Comparison of ENCODE assay signal across 24 cellular contexts in genomic region chr1:224238756-224239155, GRCh38. TPM values are rescaled to one million over a fixed set of nuclear protein-coding genes. Genes with fewer than 3 reads are reported as not detected.
DNase-seq lines count a peak whose midpoint lies in the region; ATAC-seq, FAIRE-seq and TF ChIP-seq lines count a peak whose summit lies in the region.
"Had no signal": no experiment of that assay in that cellular context is flagged by ENCODE, and none has a peak within 500 bp of the region (broad histone marks: within the 10 kb centered on the region; RNA-seq: fewer than 3 reads in every experiment).

No MANE protein-coding gene starts in this region.

- H3K9ac ChIP-seq in H9 (ENCODE audit: extremely low read depth, insufficient read length, low read length) = no peak overlapping the region
- no peak overlapping the region for H3K9ac ChIP-seq in endodermal cell (ENCODE audit: extremely low read depth, low read length, poor library complexity, severe bottlenecking)

- H3K4ac ChIP-seq in H9 (ENCODE audit: low read depth, low read length) = no peak overlapping the region

- intact Hi-C loops in Right ventricle myocardium inferior (cut with DNase I) = no loop called here

- H2AFZ ChIP-seq in H9 (ENCODE audit: low read length) = no peak overlapping the region

- H3K36me3 Mint-ChIP-seq in H9 (ENCODE audit: insufficient read depth in 1 of 3, low read depth in 3 of 3) (peaks cover 5 to 29% (median 11%) of the 10 kb centered on the region in 3 experiments; a peak in 6 of 7 replicates), endodermal cell (ENCODE audit: low read depth) (peaks cover 44% of the 10 kb centered on the region)
- H3K36me3 Mint-ChIP-seq in stimulated activated effector memory CD8-positive, alpha-beta T cell treated with anti-CD3 and anti-CD28 coated beads, Interleukin-12 subunit alpha, Interleukin-12 subunit beta, amount 100 ng/mL, for 72 hours = peaks cover 72% of the 10 kb centered on the region

- H3K23me2 ChIP-seq in H9 (ENCODE audit: insufficient read length, low read depth, low read length, poor library complexity, severe bottlenecking) = no peaks in the 10 kb centered on the region

- no peak overlapping the region for H4K8ac ChIP-seq in H9 (replicated peaks; ENCODE audit: insufficient read length, low read depth, low read length)

- H3K4me2 ChIP-seq in H9 (ENCODE audit: insufficient read depth, insufficient read length, low read length) = no peak overlapping the region

- ATAC-seq in stimulated activated effector memory CD8-positive, alpha-beta T cell treated with anti-CD3 and anti-CD28 coated beads, Interleukin-12 subunit alpha, Interleukin-12 subunit beta, amount 100 ng/mL, for 72 hours = no peak
- ATAC-seq in Right ventricle myocardium inferior = no peak
- ATAC-seq: GM12878 had no signal

- DNase-seq in H9 (no peak), endodermal cell (no peak), lung microvascular endothelial cell (ENCODE audit: low read depth in 2 of 2) (peak; percentile 23 to 34), Right ventricle myocardium inferior (ENCODE audit: missing footprints) (no peak), cerebellar cortex (ENCODE audit: low spot score) (no peak), HTR-8/SVneo (ENCODE audit: insufficient read length, low spot score) (no peak), NCI-H2081 (lab: John Stamatoyannopoulos, UW) (no peak)
- DNase-seq in stimulated activated effector memory CD8-positive, alpha-beta T cell treated with anti-CD3 and anti-CD28 coated beads, Interleukin-12 subunit alpha, Interleukin-12 subunit beta, amount 100 ng/mL, for 72 hours (ENCODE audit: low spot score in 2 of 2) = no peak
- DNase-seq: CD8-positive, alpha-beta memory T cell; DMS 273 treated with DMSO at 0.1 percent for 48 hours; DMS79; EL; GDM1; IMR-90; KG1; MG63; NCI-H1105 treated with DMSO at 0.1 percent for 48 hours; NCI-H146; NCI-H2029; NCI-H2227 treated with DMSO at 0.1 percent for 48 hours; NCI-H526 treated with DMSO at 0.1 percent for 48 hours; RPMI8226; SHP77 had no signal

- FAIRE-seq in HTR-8/SVneo (lab: Jason Lieb, UNC) = no peak
- FAIRE-seq: GM12878 had no signal

- H4K5ac ChIP-seq in H9 (ENCODE audit: insufficient read length, low read depth, low read length) = no peak overlapping the region

- no peak overlapping the region for H2BK12ac ChIP-seq in H9 (ENCODE audit: insufficient read length, low read depth, low read length)

- H3K27me3 ChIP-seq in H9 (ENCODE audit: insufficient read depth, low read length) (no peaks in the 10 kb centered on the region), endodermal cell (ENCODE audit: control insufficient read depth, insufficient read depth, low read length, poor library complexity, severe bottlenecking) (no peaks in the 10 kb centered on the region)
- H3K27me3 ChIP-seq: MG63 had no signal

- no peak overlapping the region for H3K18ac ChIP-seq in H9 (ENCODE audit: insufficient read length, low read depth, low read length)

- peaks cover 44% of the 10 kb centered on the region for H3K36me3 ChIP-seq in endodermal cell (ENCODE audit: control insufficient read depth, insufficient read depth, low read length)

- no peak overlapping the region for H2BK5ac ChIP-seq in H9 (ENCODE audit: insufficient read length, low read length)

- H2BK20ac ChIP-seq in H9 (ENCODE audit: low read depth, low read length, poor library complexity, severe bottlenecking) = no peak overlapping the region

- no peak overlapping the region for H3K23ac ChIP-seq in H9 (ENCODE audit: insufficient read length, low read depth, low read length)

- H3T11ph ChIP-seq in H9 (ENCODE audit: low read length) = no peak overlapping the region

- H3K4me1 Mint-ChIP-seq in H9 = peaks cover 46 to 52% of the 10 kb centered on the region in 2 experiments
- H3K4me1 Mint-ChIP-seq in endodermal cell = peaks cover 5% of the 10 kb centered on the region
- H3K4me1 Mint-ChIP-seq in stimulated activated effector memory CD8-positive, alpha-beta T cell treated with anti-CD3 and anti-CD28 coated beads, Interleukin-12 subunit alpha, Interleukin-12 subunit beta, amount 100 ng/mL, for 72 hours = no peaks in the 10 kb centered on the region
- H3K4me1 Mint-ChIP-seq: CD8-positive, alpha-beta memory T cell had no signal

- H3K9me3 Mint-ChIP-seq in H9 (no peaks in the 10 kb centered on the region), endodermal cell (no peaks in the 10 kb centered on the region)
- no peaks in the 10 kb centered on the region for H3K9me3 Mint-ChIP-seq in stimulated activated effector memory CD8-positive, alpha-beta T cell treated with anti-CD3 and anti-CD28 coated beads, Interleukin-12 subunit alpha, Interleukin-12 subunit beta, amount 100 ng/mL, for 72 hours
- H3K9me3 Mint-ChIP-seq: CD8-positive, alpha-beta memory T cell had no signal

- H3K9me3 ChIP-seq in H9 (ENCODE audit: control insufficient read depth, low read depth, low read length) (no peaks in the 10 kb centered on the region), endodermal cell (ENCODE audit: control insufficient read depth, low read length) (no peaks in the 10 kb centered on the region)
- H3K9me3 ChIP-seq: MG63 had no signal

- H3K56ac ChIP-seq in H9 (ENCODE audit: insufficient read length, low read depth, low read length) = no peak overlapping the region

- no peaks in the 10 kb centered on the region for H3K27me3 Mint-ChIP-seq in H9 (ENCODE audit: low read depth)
- H3K27me3 Mint-ChIP-seq in endodermal cell (ENCODE audit: insufficient read depth) = no peaks in the 10 kb centered on the region
- H3K27me3 Mint-ChIP-seq: CD8-positive, alpha-beta memory T cell had no signal

- H3K27ac ChIP-seq in H9 (ENCODE audit: insufficient read length, low read depth, low read length) = no peak overlapping the region
- H3K27ac ChIP-seq in endodermal cell (ENCODE audit: low read depth, low read length) = no peak overlapping the region

- no peaks in the 10 kb centered on the region for H3K79me1 ChIP-seq in H9 (ENCODE audit: insufficient read depth, low read depth, low read length, poor library complexity, severe bottlenecking)

- no peak overlapping the region for H2BK15ac ChIP-seq in H9 (ENCODE audit: low read depth, low read length)

- no CpG with 5 or more reads among the region's 3 CpGs for WGBS in H9 (ENCODE audit: extremely low coverage, insufficient read length, low lambda C conversion rate)
- WGBS in endodermal cell (ENCODE audit: insufficient coverage in 1 of 2, insufficient read length in 1 of 2), 2 experiments = 92 to 100% methylated on average over 2 to 3 of the region's 3 CpGs

- peak overlapping the region in 2 of 3 experiments; percentile 2 to 42; a peak in 3 of 7 replicates for H3K27ac Mint-ChIP-seq in H9
- peak overlapping the region; percentile 26 for H3K27ac Mint-ChIP-seq in endodermal cell
- H3K27ac Mint-ChIP-seq in stimulated activated effector memory CD8-positive, alpha-beta T cell treated with anti-CD3 and anti-CD28 coated beads, Interleukin-12 subunit alpha, Interleukin-12 subunit beta, amount 100 ng/mL, for 72 hours = peak overlapping the region; percentile 17

- H4K91ac ChIP-seq in H9 (ENCODE audit: insufficient read length, low read depth, low read length) = no peak overlapping the region

- no peaks in the 10 kb centered on the region for H4K20me1 ChIP-seq in H9 (ENCODE audit: control insufficient read depth, insufficient read depth, insufficient read length)

- H2BK120ac ChIP-seq in H9 (ENCODE audit: low read depth, low read length, poor library complexity, severe bottlenecking) = no peak overlapping the region

- H3K4me1 ChIP-seq in H9 (ENCODE audit: insufficient read depth, low read length) = peaks cover 12% of the 10 kb centered on the region; the same call in 1 of the 2 replicates
- no peaks in the 10 kb centered on the region for H3K4me1 ChIP-seq in endodermal cell (ENCODE audit: control insufficient read depth, insufficient read depth, low read length)

- H3K4me3 Mint-ChIP-seq in H9 = no peak overlapping the region
- H3K4me3 Mint-ChIP-seq in endodermal cell = no peak overlapping the region
- H3K4me3 Mint-ChIP-seq in stimulated activated effector memory CD8-positive, alpha-beta T cell treated with anti-CD3 and anti-CD28 coated beads, Interleukin-12 subunit alpha, Interleukin-12 subunit beta, amount 100 ng/mL, for 72 hours = no peak overlapping the region
- H3K4me3 Mint-ChIP-seq: CD8-positive, alpha-beta memory T cell had no signal

- no peak overlapping the region for H3K4me3 ChIP-seq in endodermal cell (ENCODE audit: low read length)
- H3K4me3 ChIP-seq: GM12878, MG63 had no signal

- no peak overlapping the region for H3K14ac ChIP-seq in H9 (ENCODE audit: insufficient read depth, low read length)

- no peaks in the 10 kb centered on the region for H3K79me2 ChIP-seq in H9 (ENCODE audit: insufficient read depth, low read length)

- H2AK5ac ChIP-seq in H9 (ENCODE audit: insufficient read length, low read length) = no peak overlapping the region

- TF ChIP-seq CTCF in H9 (conservative IDR thresholded peaks at IDR 0.05) (no peak), endodermal cell (conservative IDR thresholded peaks at IDR 0.05) (no peak)

RNA-seq across cellular contexts. Expression of gene DEGS1, which starts 55.7 kb away (rescaled TPM):
- total RNA-seq in H9 (2021) (59.8 and 61.9 TPM in 2 replicates), endodermal cell (10 to 100 TPM; 25.0 to 28.9 TPM), lung microvascular endothelial cell (64.1 and 70.0 TPM in 2 replicates), Right ventricle myocardium inferior (63.8 TPM)
- polyA plus RNA-seq in endodermal cell (2013, experiment 1 of 2) = 47.9 TPM
- 44.7 TPM for polyA plus RNA-seq in endodermal cell (2013, experiment 2 of 2)

Comparison
In these comparisons a context has a peak if more than half of its experiments do, and no peak if none do; other contexts are left out.
1. DNase-seq: peak in lung microvascular endothelial cell (2 of 2); none in H9 (single experiment), endodermal cell (single experiment), stimulated activated effector memory CD8-positive, alpha-beta T cell treated with anti-CD3 and anti-CD28 coated beads, Interleukin-12 subunit alpha, Interleukin-12 subunit beta, amount 100 ng/mL, for 72 hours (0 of 2), Right ventricle myocardium inferior (single experiment), cerebellar cortex (single experiment), HTR-8/SVneo (single experiment) and NCI-H2081 (0 of 2).
2. Peak in every context shown above with its lines, with median percentiles within 50 percentile points of each other: H3K27ac Mint-ChIP-seq.